Comparison of ENCODE assay signal across 38 cellular contexts in genomic region chr13:80744147-80744914, GRCh38.
"Had no signal": no experiment of that assay in that cellular context is flagged by ENCODE, and none has a peak within 500 bp of the region (broad histone marks: within the 10 kb centered on the region; RNA-seq: fewer than 3 reads in every experiment).

No MANE protein-coding gene starts in this region.

- DNase-seq: activated B cell treated with CpG ODN at 0.5 μM for 24 hours; activated CD4-positive, alpha-beta memory T cell treated with anti-CD3 and anti-CD28 coated beads for 36 hours; activated CD4-positive, alpha-beta T cell treated with anti-CD3 and anti-CD28 coated beads for 4 hours; activated CD4-positive, alpha-beta T cell treated with anti-CD3 and anti-CD28 coated beads, Interleukin-2, amount 10 ng/mL, durations not matched to agents 24 days and 14 days; activated CD4-positive, alpha-beta T cell treated with anti-CD3 and anti-CD28 coated beads, Interleukin-2, amount 50 U/mL, for 1 hour; activated CD4-positive, alpha-beta T cell treated with anti-CD3 and anti-CD28 coated beads, Interleukin-2, amount 50 U/mL, for 4 hours; activated CD4-positive, CD25-positive, alpha-beta regulatory T cell treated with anti-CD3 and anti-CD28 coated beads, Interleukin-2, amount 50 U/mL, for 72 hours; activated CD8-positive, alpha-beta memory T cell treated with anti-CD3 and anti-CD28 coated beads, Interleukin-2, amount 50 U/mL, for 4 hours; activated CD8-positive, alpha-beta T cell treated with anti-CD3 and anti-CD28 coated beads for 36 hours; activated effector memory CD4-positive, alpha-beta T cell treated with anti-CD3 and anti-CD28 coated beads, Interleukin-2, amount 50 U/mL, for 16 hours; activated gamma-delta T cell treated with Interleukin-2 at 50 U/mL for 16 hours; activated naive CD4-positive, alpha-beta T cell; activated naive CD4-positive, alpha-beta T cell treated with anti-CD3 and anti-CD28 coated beads for 36 hours; activated naive CD4-positive, alpha-beta T cell treated with anti-CD3 and anti-CD28 coated beads, Interleukin-2, amount 50 U/mL, for 16 hours; activated naive CD8-positive, alpha-beta T cell treated with anti-CD3 and anti-CD28 coated beads for 36 hours; activated T-cell treated with anti-CD3 and anti-CD28 coated beads for 4 hours; activated T-cell treated with anti-CD3 and anti-CD28 coated beads, Interleukin-2, amount 50 U/mL, for 1 hour; activated T-cell treated with anti-CD3 and anti-CD28 coated beads, Interleukin-2, amount 50 U/mL, for 4 hours; activated T-cell treated with anti-CD3 and anti-CD28 coated beads, Interleukin-2, amount 50 U/mL, for 72 hours; adrenal gland; amniotic stem cell; aorta; body of pancreas; brain microvascular endothelial cell; central memory CD4-positive, alpha-beta T cell; SW 1271; T-helper 1 cell; T-helper 2 cell; T-helper 9 cell had no signal

- H3K4me3 ChIP-seq: adrenal gland, body of pancreas, breast epithelium had no signal

- H3K27ac ChIP-seq: adrenal gland, body of pancreas, brain microvascular endothelial cell, breast epithelium, VCaP had no signal

- H3K4me1 Mint-ChIP-seq: activated B cell treated with CpG ODN at 0.5 μM for 24 hours; activated CD4-positive, alpha-beta T cell treated with anti-CD3 and anti-CD28 coated beads, Interleukin-2, amount 10 ng/mL, durations not matched to agents 24 days and 14 days; activated naive CD8-positive, alpha-beta T cell treated with anti-CD3 and anti-CD28 coated beads for 36 hours; activated T-helper 17 cell treated with anti-CD3 and anti-CD28 coated beads, Interleukin-2, amount 50 U/mL, for 72 hours had no signal

- H3K4me3 Mint-ChIP-seq: activated B cell treated with CpG ODN at 0.5 μM for 24 hours; activated CD4-positive, alpha-beta memory T cell treated with anti-CD3 and anti-CD28 coated beads for 36 hours; activated CD4-positive, alpha-beta T cell treated with anti-CD3 and anti-CD28 coated beads, Interleukin-2, amount 10 ng/mL, durations not matched to agents 24 days and 14 days; activated CD8-positive, alpha-beta T cell treated with anti-CD3 and anti-CD28 coated beads for 36 hours; activated naive CD4-positive, alpha-beta T cell treated with anti-CD3 and anti-CD28 coated beads for 36 hours; activated naive CD8-positive, alpha-beta T cell treated with anti-CD3 and anti-CD28 coated beads for 36 hours; activated T-cell treated with anti-CD3 and anti-CD28 coated beads, Interleukin-2, amount 50 U/mL, for 4 hours; activated T-cell treated with anti-CD3 and anti-CD28 coated beads, Interleukin-2, amount 50 U/mL, for 72 hours; activated T-helper 1 cell treated with anti-CD3 and anti-CD28 coated beads, Interleukin-12 subunit alpha, Interleukin-12 subunit beta, Interleukin-2, Interleukin-4 antibody, amounts not matched to agents 30 ng/mL and 10 ng/mL and 1 ng/mL, durations not matched to agents 14 hours and 24 hours and 36 hours; activated T-helper 17 cell treated with anti-CD3 and anti-CD28 coated beads, Interleukin-2, amount 50 U/mL, for 72 hours; T-helper 1 cell treated with Interleukin-12 subunit alpha and Interleukin-12 subunit beta and Interleukin-4 antibody, amounts not matched to agents 30 μg/mL and 1 μg/mL, for 36 hours; T-helper 2 cell treated with Interferon-gamma antibody and Interleukin-4, amounts not matched to agents 5 μg/mL and 100 μg/mL, for 36 hours had no signal

- H3K4me1 ChIP-seq: adrenal gland, body of pancreas, breast epithelium had no signal

- H3K36me3 Mint-ChIP-seq: activated CD4-positive, alpha-beta memory T cell treated with anti-CD3 and anti-CD28 coated beads for 36 hours; activated naive CD4-positive, alpha-beta T cell treated with anti-CD3 and anti-CD28 coated beads, Interleukin-2, amount 50 U/mL, for 72 hours; activated naive CD8-positive, alpha-beta T cell treated with anti-CD3 and anti-CD28 coated beads for 36 hours had no signal

- FAIRE-seq: astrocyte, TTC549 had no signal

- H3K27me3 ChIP-seq: adrenal gland, body of pancreas, brain microvascular endothelial cell, breast epithelium had no signal

- H3K36me3 ChIP-seq: adrenal gland, brain microvascular endothelial cell, breast epithelium had no signal

- H3K27ac Mint-ChIP-seq: activated B cell treated with CpG ODN at 0.5 μM for 24 hours; activated CD4-positive, alpha-beta memory T cell treated with anti-CD3 and anti-CD28 coated beads for 36 hours; activated CD4-positive, alpha-beta T cell treated with anti-CD3 and anti-CD28 coated beads, Interleukin-2, amount 10 ng/mL, durations not matched to agents 24 days and 14 days; activated CD8-positive, alpha-beta T cell treated with anti-CD3 and anti-CD28 coated beads for 36 hours; activated naive CD4-positive, alpha-beta T cell treated with anti-CD3 and anti-CD28 coated beads for 36 hours; activated naive CD4-positive, alpha-beta T cell treated with anti-CD3 and anti-CD28 coated beads, Interleukin-2, amount 50 U/mL, for 72 hours; activated naive CD8-positive, alpha-beta T cell treated with anti-CD3 and anti-CD28 coated beads for 36 hours; activated T-cell treated with anti-CD3 and anti-CD28 coated beads, Interleukin-2, amount 50 U/mL, for 72 hours; activated T-helper 1 cell treated with anti-CD3 and anti-CD28 coated beads, Interleukin-12 subunit alpha, Interleukin-12 subunit beta, Interleukin-2, Interleukin-4 antibody, amounts not matched to agents 30 ng/mL and 10 ng/mL and 1 ng/mL, durations not matched to agents 14 hours and 24 hours and 36 hours; activated T-helper 17 cell treated with anti-CD3 and anti-CD28 coated beads, Interleukin-2, amount 50 U/mL, for 72 hours; T-helper 1 cell treated with Interleukin-12 subunit alpha and Interleukin-12 subunit beta and Interleukin-4 antibody, amounts not matched to agents 30 μg/mL and 1 μg/mL, for 36 hours; T-helper 2 cell treated with Interferon-gamma antibody and Interleukin-4, amounts not matched to agents 5 μg/mL and 100 μg/mL, for 36 hours had no signal

- H3K9me3 Mint-ChIP-seq: activated CD4-positive, alpha-beta memory T cell treated with anti-CD3 and anti-CD28 coated beads for 36 hours; activated CD4-positive, alpha-beta T cell treated with anti-CD3 and anti-CD28 coated beads, Interleukin-2, amount 10 ng/mL, durations not matched to agents 24 days and 14 days; activated CD8-positive, alpha-beta T cell treated with anti-CD3 and anti-CD28 coated beads for 36 hours; activated naive CD4-positive, alpha-beta T cell treated with anti-CD3 and anti-CD28 coated beads for 36 hours; activated T-helper 1 cell treated with anti-CD3 and anti-CD28 coated beads, Interleukin-12 subunit alpha, Interleukin-12 subunit beta, Interleukin-2, Interleukin-4 antibody, amounts not matched to agents 30 ng/mL and 10 ng/mL and 1 ng/mL, durations not matched to agents 14 hours and 24 hours and 36 hours; T-helper 1 cell treated with Interleukin-12 subunit alpha and Interleukin-12 subunit beta and Interleukin-4 antibody, amounts not matched to agents 30 μg/mL and 1 μg/mL, for 36 hours had no signal

- H3K9me3 ChIP-seq: adrenal gland, body of pancreas, breast epithelium had no signal

- H3K27me3 Mint-ChIP-seq: activated B cell treated with CpG ODN at 0.5 μM for 24 hours; activated CD4-positive, alpha-beta memory T cell treated with anti-CD3 and anti-CD28 coated beads for 36 hours; activated CD4-positive, alpha-beta T cell treated with anti-CD3 and anti-CD28 coated beads, Interleukin-2, amount 10 ng/mL, durations not matched to agents 24 days and 14 days; activated CD8-positive, alpha-beta T cell treated with anti-CD3 and anti-CD28 coated beads for 36 hours; activated naive CD8-positive, alpha-beta T cell treated with anti-CD3 and anti-CD28 coated beads for 36 hours; activated T-helper 17 cell treated with anti-CD3 and anti-CD28 coated beads, Interleukin-2, amount 50 U/mL, for 72 hours had no signal
